ENCODE assay signal across 24 cellular contexts in the genomic region with DNA sequence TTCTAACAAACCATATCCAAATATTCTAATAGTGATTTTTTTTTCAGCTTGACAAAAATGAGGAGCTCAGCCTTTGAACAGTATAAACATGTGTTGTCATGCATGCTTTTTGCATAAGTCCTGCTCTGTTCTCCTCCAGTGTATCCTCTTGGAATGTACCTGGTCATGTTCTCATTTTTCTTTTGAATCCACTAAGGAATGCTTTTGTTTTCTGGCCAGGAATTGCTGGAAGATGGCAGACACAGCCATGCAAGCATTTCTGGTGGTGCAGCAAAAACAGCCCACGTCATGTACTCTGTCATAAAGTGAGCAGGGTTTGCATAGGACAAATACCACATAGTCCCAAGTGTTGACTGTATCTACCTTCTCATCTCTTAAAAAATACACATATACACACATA. TPM values are rescaled to one million over a fixed set of nuclear protein-coding genes. Genes with fewer than 3 reads are reported as not detected.
"Had no signal": no experiment of that assay in that cellular context is flagged by ENCODE, and none has a peak within 500 bp of the region (broad histone marks: within the 10 kb centered on the region; RNA-seq: fewer than 3 reads in every experiment).

No MANE protein-coding gene starts in this region.

- H3K4me3 ChIP-seq: coronary artery, dorsolateral prefrontal cortex, esophagus squamous epithelium, gastrocnemius medialis, heart right ventricle, left lung, lower lobe of right lung had no signal

- H3K36me3 ChIP-seq: esophagus squamous epithelium, gastrocnemius medialis, heart right ventricle, left lung, lower lobe of right lung had no signal

- H3K27me3 ChIP-seq: esophagus squamous epithelium, gastrocnemius medialis, left lung had no signal

- H3K4me1 ChIP-seq: esophagus squamous epithelium, gastrocnemius medialis, heart right ventricle, left lung, lower lobe of right lung had no signal

- ATAC-seq: esophagus mucosa, gastrocnemius medialis, heart right ventricle, left cardiac atrium, left lung, left ventricle myocardium superior, lower lobe of right lung had no signal

- H3K9me3 ChIP-seq: esophagus squamous epithelium, gastrocnemius medialis, heart right ventricle, left lung, lower lobe of right lung had no signal

- H3K27ac ChIP-seq: coronary artery, dorsolateral prefrontal cortex, epithelial cell of prostate, esophagus squamous epithelium, gastrocnemius medialis, heart right ventricle, left lung, lower lobe of right lung had no signal

- DNase-seq: dermis blood vessel endothelial cell; dorsolateral prefrontal cortex; effector CD4-positive, alpha-beta T cell; effector memory CD4-positive, alpha-beta T cell; erythroblast; esophagus squamous epithelium; gastrocnemius medialis; glutamatergic neuron; head of caudate nucleus; heart right ventricle; hypothalamus; immature natural killer cell; islet precursor cell; left cardiac atrium; left lung; left ventricle myocardium superior; lower lobe of right lung; mesendoderm; midbrain had no signal

RNA-seq across cellular contexts. Expression of a gene that starts 11.5 kb away (rescaled TPM):
- total RNA-seq: dermis blood vessel endothelial cell, endothelial cell of umbilical vein, esophagus mucosa, left ventricle myocardium superior, lung microvascular endothelial cell had no signal
- polyA plus RNA-seq: endothelial cell of umbilical vein, immature natural killer cell had no signal
